In the genomic region with DNA sequence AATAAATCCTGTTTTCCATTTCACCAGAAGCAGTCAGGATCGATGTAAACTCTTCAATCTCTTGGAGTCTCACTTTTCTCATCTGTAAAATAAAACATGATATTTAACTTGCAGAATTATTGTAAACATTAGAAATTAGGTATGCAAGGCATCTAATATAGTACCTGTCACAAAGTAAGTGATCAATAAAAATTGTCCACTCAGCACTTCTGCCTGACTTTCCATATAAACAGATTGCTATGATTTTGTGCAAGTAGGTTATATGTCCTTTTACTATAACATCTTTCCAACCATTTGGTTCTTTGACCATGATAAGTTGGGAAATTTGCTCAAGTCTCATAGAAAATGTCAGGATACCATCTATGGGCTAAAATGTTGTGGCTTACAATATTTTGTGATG, we compare ENCODE assay signal across 3 cellular contexts.
TF ChIP-seq lines count a peak whose summit lies in the region.

No MANE protein-coding gene starts in this region.

TF ChIP-seq in A549, 52 proteins besides CTCF, POLR2A, EP300 and RAD21:
- TF ChIP-seq NFE2L2 (conservative IDR thresholded peaks at IDR 0.05; ENCODE audit: low read length) (no peak), PHF8 (IDR thresholded peaks at IDR 0.05; ENCODE audit: borderline replicate concordance, low read depth) (no peak), KDM1A (IDR thresholded peaks at IDR 0.05; ENCODE audit: low read depth) (no peak), MAFK (IDR thresholded peaks at IDR 0.05; ENCODE audit: partially characterized antibody) (peak; percentile 99)
- TF ChIP-seq, protein P1, sequence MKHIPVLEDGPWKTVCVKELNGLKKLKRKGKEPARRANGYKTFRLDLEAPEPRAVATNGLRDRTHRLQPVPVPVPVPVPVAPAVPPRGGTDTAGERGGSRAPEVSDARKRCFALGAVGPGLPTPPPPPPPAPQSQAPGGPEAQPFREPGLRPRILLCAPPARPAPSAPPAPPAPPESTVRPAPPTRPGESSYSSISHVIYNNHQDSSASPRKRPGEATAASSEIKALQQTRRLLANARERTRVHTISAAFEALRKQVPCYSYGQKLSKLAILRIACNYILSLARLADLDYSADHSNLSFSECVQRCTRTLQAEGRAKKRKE (CRISPR knock-in tag; IDR thresholded peaks at IDR 0.05; ENCODE audit: low read depth) = no peak
- TF ChIP-seq, protein P2, sequence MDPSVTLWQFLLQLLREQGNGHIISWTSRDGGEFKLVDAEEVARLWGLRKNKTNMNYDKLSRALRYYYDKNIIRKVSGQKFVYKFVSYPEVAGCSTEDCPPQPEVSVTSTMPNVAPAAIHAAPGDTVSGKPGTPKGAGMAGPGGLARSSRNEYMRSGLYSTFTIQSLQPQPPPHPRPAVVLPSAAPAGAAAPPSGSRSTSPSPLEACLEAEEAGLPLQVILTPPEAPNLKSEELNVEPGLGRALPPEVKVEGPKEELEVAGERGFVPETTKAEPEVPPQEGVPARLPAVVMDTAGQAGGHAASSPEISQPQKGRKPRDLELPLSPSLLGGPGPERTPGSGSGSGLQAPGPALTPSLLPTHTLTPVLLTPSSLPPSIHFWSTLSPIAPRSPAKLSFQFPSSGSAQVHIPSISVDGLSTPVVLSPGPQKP (IDR thresholded peaks at IDR 0.05; ENCODE audit: low read depth, low read length) = no peak
- TF ChIP-seq, protein P3, sequence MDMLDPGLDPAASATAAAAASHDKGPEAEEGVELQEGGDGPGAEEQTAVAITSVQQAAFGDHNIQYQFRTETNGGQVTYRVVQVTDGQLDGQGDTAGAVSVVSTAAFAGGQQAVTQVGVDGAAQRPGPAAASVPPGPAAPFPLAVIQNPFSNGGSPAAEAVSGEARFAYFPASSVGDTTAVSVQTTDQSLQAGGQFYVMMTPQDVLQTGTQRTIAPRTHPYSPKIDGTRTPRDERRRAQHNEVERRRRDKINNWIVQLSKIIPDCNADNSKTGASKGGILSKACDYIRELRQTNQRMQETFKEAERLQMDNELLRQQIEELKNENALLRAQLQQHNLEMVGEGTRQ (IDR thresholded peaks at IDR 0.05) = no peak

TF ChIP-seq in HCT116, 20 proteins besides CTCF, POLR2A, EP300 and RAD21:
- no peak for TF ChIP-seq FOSL1 (IDR thresholded peaks at IDR 0.05; ENCODE audit: low read depth)
- TF ChIP-seq TCF7L2 (IDR thresholded peaks at IDR 0.05; ENCODE audit: borderline replicate concordance, extremely low read depth, insufficient read depth, insufficient read length) = no peak
- no peak for TF ChIP-seq EZH2 (IDR thresholded peaks at IDR 0.05)
- no peak for TF ChIP-seq YY1 (IDR thresholded peaks at IDR 0.05; ENCODE audit: extremely low read depth, insufficient replicate concordance, low read depth, low read length)
- no peak for TF ChIP-seq SRF (IDR thresholded peaks at IDR 0.05; ENCODE audit: low read depth)
- no peak for TF ChIP-seq CEBPB (IDR thresholded peaks at IDR 0.05; ENCODE audit: low read depth)
- TF ChIP-seq EGR1 (IDR thresholded peaks at IDR 0.05; ENCODE audit: low read depth) = no peak
- no peak for TF ChIP-seq SIN3A (IDR thresholded peaks at IDR 0.05; ENCODE audit: low read depth)
- no peak for TF ChIP-seq JUND (IDR thresholded peaks at IDR 0.05)
- TF ChIP-seq, protein P4, sequence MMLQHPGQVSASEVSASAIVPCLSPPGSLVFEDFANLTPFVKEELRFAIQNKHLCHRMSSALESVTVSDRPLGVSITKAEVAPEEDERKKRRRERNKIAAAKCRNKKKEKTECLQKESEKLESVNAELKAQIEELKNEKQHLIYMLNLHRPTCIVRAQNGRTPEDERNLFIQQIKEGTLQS (IDR thresholded peaks at IDR 0.05) = no peak
- TF ChIP-seq ELF1 (IDR thresholded peaks at IDR 0.05; ENCODE audit: borderline replicate concordance, low read depth) = no peak
- TF ChIP-seq SP1 (IDR thresholded peaks at IDR 0.05; ENCODE audit: low read depth) = no peak
- TF ChIP-seq POLR2AphosphoS5 (IDR thresholded peaks at IDR 0.05; ENCODE audit: low read depth, low read length) = no peak
- TF ChIP-seq, protein P5, sequence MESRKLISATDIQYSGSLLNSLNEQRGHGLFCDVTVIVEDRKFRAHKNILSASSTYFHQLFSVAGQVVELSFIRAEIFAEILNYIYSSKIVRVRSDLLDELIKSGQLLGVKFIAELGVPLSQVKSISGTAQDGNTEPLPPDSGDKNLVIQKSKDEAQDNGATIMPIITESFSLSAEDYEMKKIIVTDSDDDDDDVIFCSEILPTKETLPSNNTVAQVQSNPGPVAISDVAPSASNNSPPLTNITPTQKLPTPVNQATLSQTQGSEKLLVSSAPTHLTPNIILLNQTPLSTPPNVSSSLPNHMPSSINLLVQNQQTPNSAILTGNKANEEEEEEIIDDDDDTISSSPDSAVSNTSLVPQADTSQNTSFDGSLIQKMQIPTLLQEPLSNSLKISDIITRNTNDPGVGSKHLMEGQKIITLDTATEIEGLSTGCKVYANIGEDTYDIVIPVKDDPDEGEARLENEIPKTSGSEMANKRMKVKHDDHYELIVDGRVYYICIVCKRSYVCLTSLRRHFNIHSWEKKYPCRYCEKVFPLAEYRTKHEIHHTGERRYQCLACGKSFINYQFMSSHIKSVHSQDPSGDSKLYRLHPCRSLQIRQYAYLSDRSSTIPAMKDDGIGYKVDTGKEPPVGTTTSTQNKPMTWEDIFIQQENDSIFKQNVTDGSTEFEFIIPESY (IDR thresholded peaks at IDR 0.05; ENCODE audit: extremely low read depth, insufficient replicate concordance, low read length) = no peak
- TF ChIP-seq ZFX (IDR thresholded peaks at IDR 0.05) = no peak
- TF ChIP-seq, protein P6, sequence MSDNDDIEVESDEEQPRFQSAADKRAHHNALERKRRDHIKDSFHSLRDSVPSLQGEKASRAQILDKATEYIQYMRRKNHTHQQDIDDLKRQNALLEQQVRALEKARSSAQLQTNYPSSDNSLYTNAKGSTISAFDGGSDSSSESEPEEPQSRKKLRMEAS (IDR thresholded peaks at IDR 0.05) = no peak

TF ChIP-seq in H1, 55 proteins besides CTCF, POLR2A, EP300 and RAD21:
- TF ChIP-seq MAFK (IDR thresholded peaks at IDR 0.05; ENCODE audit: low read depth, low read length) = peak; percentile 86
- TF ChIP-seq RNF2 (IDR thresholded peaks at IDR 0.05; ENCODE audit: borderline replicate concordance, low read depth, low read length, missing control alignments, poor library complexity, severe bottlenecking) = no peak
